ENCODE assay signal across 1 cellular context in genomic region chr11:71244116-71244815, GRCh38.
TF ChIP-seq lines count a peak whose summit lies in the region.

No MANE protein-coding gene starts in this region.

TF ChIP-seq in IMR-90, 13 proteins besides CTCF, POLR2A, EP300 and RAD21:
- no peak for TF ChIP-seq MXI1 (IDR thresholded peaks at IDR 0.05; ENCODE audit: borderline replicate concordance, low read depth, low read length)
- TF ChIP-seq CHD1 (IDR thresholded peaks at IDR 0.05; ENCODE audit: low read depth, low read length) = no peak
- no peak for TF ChIP-seq NFE2L2 (IDR thresholded peaks at IDR 0.05; ENCODE audit: low read depth, low read length)
- TF ChIP-seq BHLHE40 (IDR thresholded peaks at IDR 0.05; ENCODE audit: low read depth, low read length) = no peak
- no peak for TF ChIP-seq SMC3 (IDR thresholded peaks at IDR 0.05; ENCODE audit: low read depth, low read length)
- no peak for TF ChIP-seq ELK1 (IDR thresholded peaks at IDR 0.05; ENCODE audit: borderline replicate concordance, low read depth, low read length)
- TF ChIP-seq RCOR1 (IDR thresholded peaks at IDR 0.05; ENCODE audit: insufficient replicate concordance, low read length) = no peak
- TF ChIP-seq USF2 (IDR thresholded peaks at IDR 0.05; ENCODE audit: low read depth, low read length) = no peak
- no peak for TF ChIP-seq MAZ (IDR thresholded peaks at IDR 0.05; ENCODE audit: borderline replicate concordance, low read depth, low read length)
- no peak for TF ChIP-seq CEBPB (IDR thresholded peaks at IDR 0.05; ENCODE audit: low read depth, low read length)
- TF ChIP-seq RFX5 (IDR thresholded peaks at IDR 0.05; ENCODE audit: low read depth, low read length) = no peak
- TF ChIP-seq FOS (IDR thresholded peaks at IDR 0.05; ENCODE audit: low read depth, low read length) = no peak
- no peak for TF ChIP-seq MAFK (IDR thresholded peaks at IDR 0.05; ENCODE audit: low read depth, low read length)
